Comparison of ENCODE assay signal across 7 cellular contexts in genomic region chr11:75330279-75330678, GRCh38. TPM values are rescaled to one million over a fixed set of nuclear protein-coding genes. Genes with fewer than 3 reads are reported as not detected.
DNase-seq lines count a peak whose midpoint lies in the region; ATAC-seq and TF ChIP-seq lines count a peak whose summit lies in the region.

No MANE protein-coding gene starts in this region.

- H3K4me1 ChIP-seq in endodermal cell (ENCODE audit: control insufficient read depth, insufficient read depth, low read length), result peaks cover 15% of the 10 kb centered on the region
- H3K4me1 ChIP-seq in neural progenitor cell, result peaks cover 18% of the 10 kb centered on the region

- H3K4me3 ChIP-seq in endodermal cell (ENCODE audit: low read length) (peak overlapping the region; percentile 21), neural progenitor cell (no peak overlapping the region)

- peaks cover 2% of the 10 kb centered on the region for H3K9me3 Mint-ChIP-seq in endodermal cell
- H3K9me3 Mint-ChIP-seq in neural progenitor cell, result peaks cover 5% of the 10 kb centered on the region

- H3K27me3 ChIP-seq in endodermal cell (ENCODE audit: control insufficient read depth, insufficient read depth, low read length, poor library complexity, severe bottlenecking) (no peaks in the 10 kb centered on the region), neural progenitor cell (no peaks in the 10 kb centered on the region)

- H3K27me3 Mint-ChIP-seq in endodermal cell (ENCODE audit: insufficient read depth) (no peaks in the 10 kb centered on the region), neural progenitor cell (ENCODE audit: insufficient read depth, low read depth) (peaks cover 3% of the 10 kb centered on the region)

- H3K27ac Mint-ChIP-seq in endodermal cell, result peak overlapping the region; percentile 100
- peak overlapping the region; percentile 59 for H3K27ac Mint-ChIP-seq in neural progenitor cell

- DNase-seq in EH (ENCODE audit: low read depth) (peak; percentile 15), NCI-H526 (lab: John Stamatoyannopoulos, UW) (peak; percentile 82 to 89), endodermal cell (no peak), neural progenitor cell (ENCODE audit: low spot score) (no peak), amygdala (lab: John Stamatoyannopoulos, UW) (no peak)
- no peak for DNase-seq in stimulated activated CD4-positive, alpha-beta T cell treated with anti-CD3 and anti-CD28 coated beads, Interleukin-2, amount 100 ng/mL, for 24 hours

- H3F3A ChIP-seq in neural progenitor cell (ENCODE audit: low read depth), result peaks cover 6% of the 10 kb centered on the region

- no peaks in the 10 kb centered on the region for H4K20me1 ChIP-seq in neural progenitor cell (ENCODE audit: low read depth)

- H2AFZ ChIP-seq in neural progenitor cell (replicated peaks), result no peak overlapping the region

- H3K4me3 Mint-ChIP-seq in endodermal cell (peak overlapping the region; percentile 47), neural progenitor cell (no peak overlapping the region)

- no peaks in the 10 kb centered on the region for H3K79me2 ChIP-seq in neural progenitor cell (ENCODE audit: low read depth)

- H3K9ac ChIP-seq in endodermal cell (ENCODE audit: extremely low read depth, low read length, poor library complexity, severe bottlenecking) (peak overlapping the region; percentile 78), neural progenitor cell (no peak overlapping the region)

- no peaks in the 10 kb centered on the region for H3K9me3 ChIP-seq in endodermal cell (ENCODE audit: control insufficient read depth, low read length)
- no peaks in the 10 kb centered on the region for H3K9me3 ChIP-seq in neural progenitor cell (ENCODE audit: low read depth)

- TF ChIP-seq CTCF in endodermal cell (conservative IDR thresholded peaks at IDR 0.05) (no peak), neural progenitor cell (IDR thresholded peaks at IDR 0.05) (no peak)

- H3K27ac ChIP-seq in endodermal cell (ENCODE audit: low read depth, low read length) (peak overlapping the region; percentile 56), neural progenitor cell (no peak overlapping the region)

- H3K36me3 ChIP-seq in endodermal cell (ENCODE audit: control insufficient read depth, insufficient read depth, low read length) (peaks cover 34% of the 10 kb centered on the region), neural progenitor cell (no peaks in the 10 kb centered on the region)

- H3K36me3 Mint-ChIP-seq in endodermal cell (ENCODE audit: low read depth) (peaks cover 11% of the 10 kb centered on the region), neural progenitor cell (peaks cover 2% of the 10 kb centered on the region)

- WGBS in endodermal cell (ENCODE audit: insufficient coverage in 1 of 2, insufficient read length in 1 of 2), 2 experiments, result 65 to 83% methylated on average over 1 of the region's 1 CpG

- H3K4me1 Mint-ChIP-seq in endodermal cell (peaks cover 72% of the 10 kb centered on the region), neural progenitor cell (peaks cover 30% of the 10 kb centered on the region)

- no peak for ATAC-seq in HG03565 (IDR thresholded peaks at IDR 0.05; ENCODE audit: unreplicated experiment)

- H3K4me2 ChIP-seq in neural progenitor cell, result no peak overlapping the region

RNA-seq across cellular contexts. Expression of gene ARRB1, which starts 21.2 kb away (rescaled TPM):
- total RNA-seq in endodermal cell (100 to 1,000 TPM in 1 of 2 donors, 10 to 100 TPM in 1; 41.7 to 128 TPM), neural progenitor cell (ENCODE audit: low replicate concordance) (1.0 and 1.8 TPM in 2 replicates)
- 19.7 TPM for polyA plus RNA-seq in endodermal cell (2013, experiment 1 of 2)
- polyA plus RNA-seq in endodermal cell (2013, experiment 2 of 2), result 23.1 TPM

Comparison
In these comparisons a context has a peak if more than half of its experiments do, and no peak if none do; other contexts are left out.
1. DNase-seq: peak in EH (single experiment) and NCI-H526 (2 of 2); none in endodermal cell (single experiment), neural progenitor cell (single experiment), stimulated activated CD4-positive, alpha-beta T cell treated with anti-CD3 and anti-CD28 coated beads, Interleukin-2, amount 100 ng/mL, for 24 hours (0 of 2) and amygdala (0 of 56).
2. RNA of gene ARRB1, which starts 21.2 kb away (total RNA-seq): 41.7 to 128 TPM in endodermal cell; 1.0 to 1.8 TPM in neural progenitor cell; every median in the first group is over 10 times any median in the second.